In the genomic region with DNA sequence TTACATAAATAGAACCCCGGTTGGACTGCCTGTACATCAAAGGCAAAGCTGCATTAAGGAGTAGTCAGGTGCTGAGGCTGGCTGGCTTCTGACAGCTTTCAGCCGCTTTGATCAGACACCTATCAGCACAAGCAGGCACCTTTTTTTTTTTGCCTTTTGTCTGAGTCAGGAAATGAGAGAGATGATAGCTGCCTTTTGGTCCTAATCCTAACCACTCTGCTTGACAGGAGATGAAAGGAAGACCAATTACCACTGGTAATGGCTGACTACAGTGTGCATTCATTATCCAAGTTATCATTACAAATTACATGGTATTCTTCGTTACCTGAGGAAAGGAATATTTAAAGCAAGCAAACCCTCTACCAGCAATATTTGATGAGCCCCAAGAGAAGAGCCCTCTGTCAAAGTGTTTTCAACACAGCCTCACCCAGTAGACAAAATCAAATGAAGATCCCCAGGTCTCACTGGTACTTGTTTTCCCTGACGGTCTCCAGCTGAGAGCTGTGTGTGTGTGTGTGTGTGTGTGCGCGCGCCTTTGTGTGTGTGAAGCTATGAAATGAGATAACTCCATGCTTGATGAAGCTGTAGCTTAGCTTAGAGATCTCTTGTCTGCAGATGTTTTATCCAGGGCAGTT, we compare ENCODE assay signal across 20 cellular contexts.
DNase-seq lines count a peak whose midpoint lies in the region; ATAC-seq and TF ChIP-seq lines count a peak whose summit lies in the region.
"Had no signal": no experiment of that assay in that cellular context is flagged by ENCODE, and none has a peak within 500 bp of the region (broad histone marks: within the 10 kb centered on the region; RNA-seq: fewer than 3 reads in every experiment).

No MANE protein-coding gene starts in this region.

- TF ChIP-seq CTCF in GM13976 (IDR thresholded peaks at IDR 0.05; ENCODE audit: borderline replicate concordance, control extremely low read depth, extremely low read depth, insufficient read depth, missing control alignments): no peak

- no peak for ATAC-seq in HG03159 (IDR thresholded peaks at IDR 0.05; ENCODE audit: unreplicated experiment)
- ATAC-seq: HCT116, SK-N-SH treated with all-trans-retinoic acid at 6 μM for 48 hours had no signal

- in situ Hi-C loops in GM13976 (cut with MboI; ENCODE audit: low sequenced_read_pairs, unreplicated experiment): no loop called here

- peak; percentile 87 for DNase-seq in NCI-H1092 treated with DMSO at 0.1 percent for 48 hours (lab: John Stamatoyannopoulos, UW)
- peak; percentile 95 to 99 for DNase-seq in NCI-H2081 (lab: John Stamatoyannopoulos, UW)
- DNase-seq in NCI-H748 (lab: John Stamatoyannopoulos, UW; ENCODE audit: unreplicated experiment): peak; percentile 93
- DNase-seq in retina: peak; percentile 54
- DNase-seq in GM13976 (ENCODE audit: low spot score): no peak
- DNase-seq in activated gamma-delta T cell (lab: John Stamatoyannopoulos, UW): no peak
- DNase-seq: activated B cell treated with CpG ODN at 0.5 μM for 24 hours; activated CD4-positive, alpha-beta memory T cell treated with anti-CD3 and anti-CD28 coated beads, Interleukin-2, amount 10 ng/mL, durations not matched to agents 7 days and 5 days; activated gamma-delta T cell treated with Interleukin-2 at 50 U/mL for 16 hours; CD4-positive, CD25-positive, alpha-beta regulatory T cell; colonic mucosa; KBM-7; kidney glomerular epithelial cell; occipital lobe; stimulated activated CD4-positive, alpha-beta T cell treated with anti-CD3 and anti-CD28 coated beads, Interleukin-4, amount 100 ng/mL, for 4 hours; T1000; thyroid gland had no signal

Comparison
In these comparisons a context has a peak if more than half of its experiments do, and no peak if none do; other contexts are left out.
1. DNase-seq: peak in NCI-H1092 treated with DMSO at 0.1 percent for 48 hours (single experiment), NCI-H2081 (2 of 2), NCI-H748 (single experiment) and retina (single experiment); none in GM13976 (single experiment) and activated gamma-delta T cell (single experiment).